ENCODE assay signal across 2 cellular contexts in genomic region chr13:112165712-112166111, GRCh38.
TF ChIP-seq lines count a peak whose summit lies in the region.

No MANE protein-coding gene starts in this region.

TF ChIP-seq in GM23338, 12 proteins besides CTCF, POLR2A, EP300 and RAD21 (continued from another document):
- TF ChIP-seq ZNF462 (CRISPR knock-in tag; IDR thresholded peaks at IDR 0.05) (no peak), ZNF331 (CRISPR knock-in tag; IDR thresholded peaks at IDR 0.05; ENCODE audit: low read depth) (no peak), ETS1 (IDR thresholded peaks at IDR 0.05) (no peak), POLR2AphosphoS5 (IDR thresholded peaks at IDR 0.05; ENCODE audit: low read depth) (no peak), REST (IDR thresholded peaks at IDR 0.05; ENCODE audit: unreplicated experiment) (no peak), JUNB (IDR thresholded peaks at IDR 0.05; ENCODE audit: unreplicated experiment) (no peak), EZH2 (IDR thresholded peaks at IDR 0.05; ENCODE audit: low read depth, unreplicated experiment) (no peak), EZH2phosphoT487 (IDR thresholded peaks at IDR 0.05; ENCODE audit: unreplicated experiment) (no peak), NANOG (IDR thresholded peaks at IDR 0.05; ENCODE audit: borderline replicate concordance) (no peak), STAT1 (IDR thresholded peaks at IDR 0.05; ENCODE audit: unreplicated experiment) (no peak)

TF ChIP-seq in H1, 55 proteins besides CTCF, POLR2A, EP300 and RAD21 (continued from another document):
- TF ChIP-seq CHD7 (IDR thresholded peaks at IDR 0.05; ENCODE audit: insufficient replicate concordance, low read length) (no peak), EGR1 (IDR thresholded peaks at IDR 0.05; ENCODE audit: borderline replicate concordance, low read depth, low read length) (no peak), CEBPB (IDR thresholded peaks at IDR 0.05; ENCODE audit: low read depth, low read length) (no peak)
